In the genomic region with DNA sequence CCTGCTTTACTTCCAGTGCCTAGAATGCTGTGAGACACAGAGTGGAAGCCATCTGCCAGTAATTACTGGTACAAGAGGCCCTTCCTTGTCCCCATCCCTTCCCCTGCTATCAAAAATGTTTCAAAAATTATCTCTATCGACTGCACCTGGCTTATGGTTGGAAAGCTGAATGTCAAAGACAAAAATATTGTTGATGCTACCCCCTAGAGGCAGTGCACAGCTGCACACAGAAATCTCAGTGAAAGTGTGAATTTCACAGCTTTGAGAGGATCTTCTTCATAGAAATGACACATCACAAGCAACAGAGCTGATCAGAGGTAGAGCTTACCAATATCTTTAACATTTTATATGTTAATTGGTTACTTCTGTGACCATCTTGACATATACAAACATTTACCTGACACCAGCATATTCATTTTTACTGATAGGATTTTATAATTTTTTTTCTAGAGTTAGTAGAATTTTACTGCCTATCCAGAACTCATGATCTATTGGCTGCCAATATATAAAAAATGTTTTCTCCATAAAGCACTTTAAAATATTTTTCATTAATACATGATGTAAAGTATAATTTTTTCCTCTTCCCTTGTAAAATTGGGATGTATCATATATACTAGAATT, we compare ENCODE assay signal across 9 cellular contexts. TPM values are rescaled to one million over a fixed set of nuclear protein-coding genes. Genes with fewer than 3 reads are reported as not detected.
DNase-seq lines count a peak whose midpoint lies in the region; FAIRE-seq and TF ChIP-seq lines count a peak whose summit lies in the region.
"Had no signal": no experiment of that assay in that cellular context is flagged by ENCODE, and none has a peak within 500 bp of the region (broad histone marks: within the 10 kb centered on the region; RNA-seq: fewer than 3 reads in every experiment).

No MANE protein-coding gene starts in this region.

- DNase-seq in AG08395 (ENCODE audit: low spot score), result peak; percentile 19
- DNase-seq in GM18507 (ENCODE audit: extremely low spot score, insufficient read length, low read depth), result no peak
- peak; percentile 26 for DNase-seq in NCI-H748 treated with DMSO at 0.1 percent for 48 hours (lab: John Stamatoyannopoulos, UW)
- peak; percentile 20 for DNase-seq in fibroblast of the aortic adventitia (ENCODE audit: low read depth)
- DNase-seq in activated effector memory CD4-positive, alpha-beta T cell treated with anti-CD3 and anti-CD28 coated beads, Interleukin-2, amount 50 U/mL, for 16 hours, result no peak
- no peak for DNase-seq in activated effector memory CD4-positive, alpha-beta T cell treated with Interleukin-2 at 50 U/mL for 16 hours
- DNase-seq in HuH-7 (ENCODE audit: low spot score), result no peak
- no peak for DNase-seq in NCI-H2029 (lab: John Stamatoyannopoulos, UW)
- DNase-seq: T-helper 17 cell had no signal

- peak; percentile 64 for TF ChIP-seq CTCF in fibroblast of the aortic adventitia (IDR thresholded peaks at IDR 0.05; ENCODE audit: insufficient read depth, low read length)

- FAIRE-seq in GM18507 (lab: Jason Lieb, UNC), result peak; percentile 74

- no peak overlapping the region for H3K4me3 ChIP-seq in fibroblast of the aortic adventitia (ENCODE audit: low read depth, low read length)

RNA-seq across cellular contexts. Expression of gene TMEM132B, which starts 17.1 kb away (rescaled TPM):
- total RNA-seq in fibroblast of the aortic adventitia (ENCODE audit: low replicate concordance), result 5.0 and 49.9 TPM in 2 replicates
- total RNA-seq: T-helper 17 cell had no signal

Comparison
In these comparisons a context has a peak if more than half of its experiments do, and no peak if none do; other contexts are left out.
1. DNase-seq: peak in AG08395 (single experiment), NCI-H748 treated with DMSO at 0.1 percent for 48 hours (single experiment) and fibroblast of the aortic adventitia (single experiment); none in GM18507 (single experiment), activated effector memory CD4-positive, alpha-beta T cell treated with anti-CD3 and anti-CD28 coated beads, Interleukin-2, amount 50 U/mL, for 16 hours (single experiment), activated effector memory CD4-positive, alpha-beta T cell treated with Interleukin-2 at 50 U/mL for 16 hours (single experiment), HuH-7 (single experiment) and NCI-H2029 (single experiment).